17 cellular contexts compared by ENCODE assay signal in the genomic region with DNA sequence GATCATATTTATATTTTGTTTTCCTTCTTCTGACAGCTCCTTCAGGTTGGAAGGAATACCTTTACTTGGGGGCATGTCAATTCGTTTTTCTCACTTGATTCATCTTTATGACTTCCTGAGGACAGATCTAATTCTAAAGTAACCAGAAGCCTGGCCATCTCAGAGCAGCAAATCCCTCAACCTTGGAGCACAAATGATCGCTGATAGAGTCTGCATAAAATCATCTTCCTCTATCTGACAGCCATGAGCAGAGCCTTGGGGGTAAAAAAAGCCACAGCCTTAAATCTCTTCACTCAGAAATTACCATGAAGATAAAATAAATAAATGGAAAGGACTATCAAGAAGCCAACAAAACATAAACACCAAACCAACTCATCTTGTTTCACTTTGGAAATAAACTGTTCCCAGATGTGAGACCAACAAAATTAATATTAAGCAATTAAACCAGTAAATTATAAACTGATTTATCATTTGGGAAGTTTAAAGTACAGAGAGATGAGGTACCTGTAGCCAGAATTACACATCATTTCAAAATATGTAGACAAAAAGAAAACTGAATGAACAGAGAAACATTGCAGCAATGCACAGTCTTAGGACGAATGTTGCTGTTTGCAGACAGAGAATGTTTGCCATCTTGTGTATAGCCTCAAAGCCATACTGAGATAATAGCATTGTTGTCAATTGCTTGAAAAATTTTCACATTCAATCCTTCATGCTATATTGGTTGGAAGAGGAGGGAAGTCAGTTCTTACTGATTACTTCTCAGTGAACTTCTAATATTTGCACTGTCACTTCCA.
A peak's percentile ranks its signal among the peaks of the same experiment; 100 is the strongest.
DNase-seq lines count a peak whose midpoint lies in the region; ATAC-seq and TF ChIP-seq lines count a peak whose summit lies in the region.
"Had no signal": no experiment of that assay in that cellular context is flagged by ENCODE, and none has a peak within 500 bp of the region (broad histone marks: within the 10 kb centered on the region; RNA-seq: fewer than 3 reads in every experiment).

No MANE protein-coding gene starts in this region.

- no peak overlapping the region for H3K4me3 Mint-ChIP-seq in endodermal cell
- H3K4me3 Mint-ChIP-seq: CD4-positive, CD25-positive, alpha-beta regulatory T cell had no signal

- TF ChIP-seq CTCF in endodermal cell (conservative IDR thresholded peaks at IDR 0.05) = no peak
- TF ChIP-seq CTCF in osteoblast (IDR thresholded peaks at IDR 0.05; ENCODE audit: extremely low read depth, low read depth, low read length) = no peak

- H3K4me3 ChIP-seq in endodermal cell (ENCODE audit: low read length) (no peak overlapping the region), osteoblast (ENCODE audit: insufficient read depth, low read length) (peak overlapping the region; percentile 29)

- no peaks in the 10 kb centered on the region for H3K27me3 Mint-ChIP-seq in endodermal cell (ENCODE audit: insufficient read depth)
- H3K27me3 Mint-ChIP-seq: CD4-positive, CD25-positive, alpha-beta regulatory T cell had no signal

- H3K9ac ChIP-seq in endodermal cell (ENCODE audit: extremely low read depth, low read length, poor library complexity, severe bottlenecking) = no peak overlapping the region

- no peak overlapping the region for H3K27ac ChIP-seq in endodermal cell (ENCODE audit: low read depth, low read length)
- no peak overlapping the region for H3K27ac ChIP-seq in osteoblast (ENCODE audit: low read depth, low read length)

- H3K36me3 Mint-ChIP-seq in endodermal cell (ENCODE audit: low read depth) = no peaks in the 10 kb centered on the region
- H3K36me3 Mint-ChIP-seq: CD4-positive, CD25-positive, alpha-beta regulatory T cell had no signal

- H3K4me2 ChIP-seq in osteoblast (ENCODE audit: insufficient read depth, low read length) = peak overlapping the region; percentile 37

- peaks cover 4% of the 10 kb centered on the region for H3K4me1 Mint-ChIP-seq in endodermal cell
- H3K4me1 Mint-ChIP-seq: CD4-positive, CD25-positive, alpha-beta regulatory T cell had no signal

- H3K36me3 ChIP-seq in endodermal cell (ENCODE audit: control insufficient read depth, insufficient read depth, low read length) (no peaks in the 10 kb centered on the region), osteoblast (ENCODE audit: insufficient read depth, low read length) (no peaks in the 10 kb centered on the region)

- H2AFZ ChIP-seq in osteoblast (ENCODE audit: low read length) = peak overlapping the region; percentile 63

- H3K9me3 ChIP-seq in endodermal cell (ENCODE audit: control insufficient read depth, low read length) = no peaks in the 10 kb centered on the region
- no peaks in the 10 kb centered on the region for H3K9me3 ChIP-seq in osteoblast (ENCODE audit: low read depth, low read length)
- H3K9me3 ChIP-seq: Caco-2 had no signal

- H4K20me1 ChIP-seq in osteoblast (ENCODE audit: insufficient read depth, low read length) = no peaks in the 10 kb centered on the region

- DNase-seq in EH (ENCODE audit: low read depth) (peak; percentile 37), NCI-H69 (lab: John Stamatoyannopoulos, UW) (peak; percentile 63), endodermal cell (no peak), osteoblast (ENCODE audit: insufficient read length, low spot score, missing footprints) (no peak)
- no peak for DNase-seq in activated effector memory CD4-positive, alpha-beta T cell treated with Interleukin-2 at 50 U/mL for 16 hours
- DNase-seq: ACHN; Caco-2; CD4-positive, CD25-positive, alpha-beta regulatory T cell; Kasumi-1; NCI-H1105 treated with DMSO at 0.1 percent for 48 hours; NCI-H1694 treated with DMSO at 0.1 percent for 48 hours; NCI-H2107; NCI-H2227 treated with DMSO at 0.1 percent for 48 hours; NCI-H524; SW 1271 had no signal

- H3K4me1 ChIP-seq in endodermal cell (ENCODE audit: control insufficient read depth, insufficient read depth, low read length) (no peaks in the 10 kb centered on the region), osteoblast (ENCODE audit: insufficient read depth, low read length) (no peaks in the 10 kb centered on the region)
- H3K4me1 ChIP-seq: Caco-2 had no signal

- H3K9me3 Mint-ChIP-seq in endodermal cell = no peaks in the 10 kb centered on the region

- no peak for ATAC-seq in HG02759 (IDR thresholded peaks at IDR 0.05; ENCODE audit: unreplicated experiment)
- no peak for ATAC-seq in GM21390 (IDR thresholded peaks at IDR 0.05; ENCODE audit: unreplicated experiment)

- H3K79me2 ChIP-seq in osteoblast (ENCODE audit: insufficient read depth, low read length) = no peaks in the 10 kb centered on the region

- H3K27me3 ChIP-seq in endodermal cell (ENCODE audit: control insufficient read depth, insufficient read depth, low read length, poor library complexity, severe bottlenecking) = no peaks in the 10 kb centered on the region
- no peaks in the 10 kb centered on the region for H3K27me3 ChIP-seq in osteoblast (ENCODE audit: insufficient read depth, low read length)

- peak overlapping the region; percentile 3 for H3K27ac Mint-ChIP-seq in endodermal cell
- H3K27ac Mint-ChIP-seq: CD4-positive, CD25-positive, alpha-beta regulatory T cell had no signal

- WGBS in endodermal cell (ENCODE audit: insufficient coverage in 1 of 2, insufficient read length in 1 of 2), 2 experiments = 81% methylated on average over 3 of the region's 3 CpGs; no CpG with 5 or more reads in 1 of the 2 experiments

Comparison
In these comparisons a context has a peak if more than half of its experiments do, and no peak if none do; other contexts are left out.
1. DNase-seq: peak in EH (single experiment) and NCI-H69 (single experiment); none in endodermal cell (single experiment), osteoblast (single experiment) and activated effector memory CD4-positive, alpha-beta T cell treated with Interleukin-2 at 50 U/mL for 16 hours (single experiment).